Comparison of ENCODE assay signal across 13 cellular contexts in genomic region chr4:17168571-17168970, GRCh38.
DNase-seq lines count a peak whose midpoint lies in the region; ATAC-seq and TF ChIP-seq lines count a peak whose summit lies in the region.
"Had no signal": no experiment of that assay in that cellular context is flagged by ENCODE, and none has a peak within 500 bp of the region (broad histone marks: within the 10 kb centered on the region; RNA-seq: fewer than 3 reads in every experiment).

No MANE protein-coding gene starts in this region.

- H3K27me3 ChIP-seq in HUES48 (ENCODE audit: control insufficient read depth, insufficient read depth, low read length), result peaks cover 9% of the 10 kb centered on the region
- H3K27me3 ChIP-seq in mesenchymal stem cell (ENCODE audit: control insufficient read depth in 1 of 2, insufficient read depth in 1 of 2, low read length in 2 of 2), result no peaks in the 10 kb centered on the region

- no peak for TF ChIP-seq CTCF in chondrocyte (IDR thresholded peaks at IDR 0.05)

- H4K91ac ChIP-seq in mesenchymal stem cell (ENCODE audit: low read length), result no peak overlapping the region

- H3K4me3 Mint-ChIP-seq in chondrocyte (ENCODE audit: unreplicated experiment), result no peak overlapping the region
- H3K4me3 Mint-ChIP-seq in stimulated activated naive B cell treated with anti-CD40 and anti-IgM and Interleukin-4, amounts not matched to agents 10 μg/mL and 1 μg/mL and 100 μg/mL, for 72 hours, result no peak overlapping the region
- H3K4me3 Mint-ChIP-seq: CD8-positive, alpha-beta memory T cell; T-helper 17 cell had no signal

- peak overlapping the region; percentile 64 for H3K27ac Mint-ChIP-seq in chondrocyte (ENCODE audit: unreplicated experiment)
- H3K27ac Mint-ChIP-seq in stimulated activated naive B cell treated with anti-CD40 and anti-IgM and Interleukin-4, amounts not matched to agents 10 μg/mL and 1 μg/mL and 100 μg/mL, for 72 hours, result no peak overlapping the region
- H3K27ac Mint-ChIP-seq: T-helper 17 cell had no signal

- H3K9ac ChIP-seq in HUES48 (ENCODE audit: low read depth, low read length) (no peak overlapping the region), mesenchymal stem cell (ENCODE audit: low read length) (peak overlapping the region; percentile 61)

- no peak overlapping the region for H2BK120ac ChIP-seq in mesenchymal stem cell (ENCODE audit: low read depth, low read length)

- H3K4me1 ChIP-seq in HUES48 (ENCODE audit: control insufficient read depth, insufficient read depth, low read length) (peaks cover 15% of the 10 kb centered on the region), mesenchymal stem cell (ENCODE audit: control insufficient read depth, insufficient read depth, low read depth, low read length) (no peaks in the 10 kb centered on the region)

- H2BK15ac ChIP-seq in mesenchymal stem cell (ENCODE audit: low read depth, poor library complexity, severe bottlenecking), result no peak overlapping the region

- H3K4me3 ChIP-seq in HUES48 (ENCODE audit: low read depth, low read length) (no peak overlapping the region; the same call in 1 of the 2 replicates), mesenchymal stem cell (ENCODE audit: insufficient read depth in 1 of 2, low read depth in 1 of 2, low read length in 2 of 2) (no peak overlapping the region)

- no peaks in the 10 kb centered on the region for H3K36me3 ChIP-seq in HUES48 (ENCODE audit: control insufficient read depth, insufficient read depth, low read length)
- H3K36me3 ChIP-seq in mesenchymal stem cell (ENCODE audit: control insufficient read depth in 1 of 2, insufficient read depth in 2 of 2, low read depth in 1 of 2, low read length in 2 of 2), result no peaks in the 10 kb centered on the region

- H4K8ac ChIP-seq in mesenchymal stem cell (ENCODE audit: low read length), result no peak overlapping the region

- no CpG with 5 or more reads among the region's 1 CpG for WGBS in mesenchymal stem cell

- no peaks in the 10 kb centered on the region for H3K9me3 Mint-ChIP-seq in chondrocyte (ENCODE audit: low read depth)
- peaks cover 0 to 3% of the 10 kb centered on the region in 2 donors for H3K9me3 Mint-ChIP-seq in stimulated activated naive B cell treated with anti-CD40 and anti-IgM and Interleukin-4, amounts not matched to agents 10 μg/mL and 1 μg/mL and 100 μg/mL, for 72 hours

- no peak overlapping the region for H2BK5ac ChIP-seq in mesenchymal stem cell (ENCODE audit: low read depth, low read length, poor library complexity, severe bottlenecking)

- peaks cover 76% of the 10 kb centered on the region for H3K4me1 Mint-ChIP-seq in chondrocyte (ENCODE audit: low read depth)
- H3K4me1 Mint-ChIP-seq in stimulated activated naive B cell treated with anti-CD40 and anti-IgM and Interleukin-4, amounts not matched to agents 10 μg/mL and 1 μg/mL and 100 μg/mL, for 72 hours, result no peaks in the 10 kb centered on the region
- H3K4me1 Mint-ChIP-seq: CD8-positive, alpha-beta memory T cell; T-helper 17 cell had no signal

- no peak overlapping the region for H2AFZ ChIP-seq in mesenchymal stem cell (ENCODE audit: low read depth, low read length)

- no peaks in the 10 kb centered on the region for H3K27me3 Mint-ChIP-seq in chondrocyte (ENCODE audit: low read depth)
- H3K27me3 Mint-ChIP-seq in stimulated activated naive B cell treated with anti-CD40 and anti-IgM and Interleukin-4, amounts not matched to agents 10 μg/mL and 1 μg/mL and 100 μg/mL, for 72 hours, result no peaks in the 10 kb centered on the region

- H3K9me3 ChIP-seq in HUES48 (ENCODE audit: control insufficient read depth, insufficient read depth, low read length), result no peaks in the 10 kb centered on the region
- H3K9me3 ChIP-seq in mesenchymal stem cell (ENCODE audit: control insufficient read depth, low read length), result no peaks in the 10 kb centered on the region

- peak overlapping the region; percentile 74 for H3K27ac ChIP-seq in HUES48 (ENCODE audit: low read depth, low read length)
- peak overlapping the region; percentile 48 for H3K27ac ChIP-seq in mesenchymal stem cell (ENCODE audit: low read length, poor library complexity, severe bottlenecking)

- no peak for ATAC-seq in HG02623 (IDR thresholded peaks at IDR 0.05; ENCODE audit: unreplicated experiment)
- no peak for ATAC-seq in stimulated activated naive CD8-positive, alpha-beta T cell treated with anti-CD3 and anti-CD28 coated beads, Interleukin-15, Interleukin-2, amounts not matched to agents 100 U/mL and 50 U/mL, for 24 hours
- ATAC-seq in stimulated activated naive B cell treated with anti-CD40 and anti-IgM and Interleukin-4, amounts not matched to agents 10 μg/mL and 1 μg/mL and 100 μg/mL, for 72 hours (replicated peaks), result no peak
- ATAC-seq: T-helper 17 cell had no signal

- no peak overlapping the region for H2AK5ac ChIP-seq in mesenchymal stem cell (ENCODE audit: low read length, severe bottlenecking)

- no peak overlapping the region for H3K18ac ChIP-seq in mesenchymal stem cell (ENCODE audit: low read depth in 1 of 2, low read length in 2 of 2)

- no peaks in the 10 kb centered on the region for H3K79me1 ChIP-seq in mesenchymal stem cell (replicated peaks; ENCODE audit: low read length, poor library complexity, severe bottlenecking)

- DNase-seq in AG08396 (ENCODE audit: low spot score) (peak; percentile 16), chondrocyte (ENCODE audit: low spot score) (no peak), mesenchymal stem cell (peak; percentile 73), LoVo (ENCODE audit: low spot score) (no peak)
- DNase-seq in stimulated activated naive CD8-positive, alpha-beta T cell treated with anti-CD3 and anti-CD28 coated beads, Interleukin-15, Interleukin-2, amounts not matched to agents 100 U/mL and 50 U/mL, for 24 hours, result no peak
- DNase-seq in stimulated activated naive B cell treated with anti-CD40 and anti-IgM and Interleukin-4, amounts not matched to agents 10 μg/mL and 1 μg/mL and 100 μg/mL, for 72 hours, result no peak
- DNase-seq: activated T-cell treated with anti-CD3 and anti-CD28 coated beads, Interleukin-2, amount 50 U/mL, for 1 hour; CD8-positive, alpha-beta memory T cell; H7; NCI-H2171; T-helper 17 cell had no signal

- H3K4me2 ChIP-seq in mesenchymal stem cell (ENCODE audit: low read length, poor library complexity, severe bottlenecking), result no peak overlapping the region

- no peak overlapping the region for H3K23ac ChIP-seq in mesenchymal stem cell (ENCODE audit: low read length in 2 of 2)

- no peak overlapping the region for H3K14ac ChIP-seq in mesenchymal stem cell (ENCODE audit: low read length in 2 of 2)

- H3K36me3 Mint-ChIP-seq in chondrocyte (ENCODE audit: low read depth), result no peaks in the 10 kb centered on the region
- no peaks in the 10 kb centered on the region for H3K36me3 Mint-ChIP-seq in stimulated activated naive B cell treated with anti-CD40 and anti-IgM and Interleukin-4, amounts not matched to agents 10 μg/mL and 1 μg/mL and 100 μg/mL, for 72 hours
- H3K36me3 Mint-ChIP-seq: CD8-positive, alpha-beta memory T cell had no signal

- H3K4ac ChIP-seq in mesenchymal stem cell (ENCODE audit: low read depth in 1 of 2, low read length in 2 of 2), result no peak overlapping the region

- no peak overlapping the region for H2BK12ac ChIP-seq in mesenchymal stem cell (ENCODE audit: low read length in 2 of 2)

Comparison
In these comparisons a context has a peak if more than half of its experiments do, and no peak if none do; other contexts are left out.
1. DNase-seq: peak in AG08396 (single experiment) and mesenchymal stem cell (single experiment); none in chondrocyte (single experiment), stimulated activated naive CD8-positive, alpha-beta T cell treated with anti-CD3 and anti-CD28 coated beads, Interleukin-15, Interleukin-2, amounts not matched to agents 100 U/mL and 50 U/mL, for 24 hours (single experiment), LoVo (single experiment) and stimulated activated naive B cell treated with anti-CD40 and anti-IgM and Interleukin-4, amounts not matched to agents 10 μg/mL and 1 μg/mL and 100 μg/mL, for 72 hours (single experiment).